Comparison of ENCODE assay signal across 1 cellular context in the genomic region with DNA sequence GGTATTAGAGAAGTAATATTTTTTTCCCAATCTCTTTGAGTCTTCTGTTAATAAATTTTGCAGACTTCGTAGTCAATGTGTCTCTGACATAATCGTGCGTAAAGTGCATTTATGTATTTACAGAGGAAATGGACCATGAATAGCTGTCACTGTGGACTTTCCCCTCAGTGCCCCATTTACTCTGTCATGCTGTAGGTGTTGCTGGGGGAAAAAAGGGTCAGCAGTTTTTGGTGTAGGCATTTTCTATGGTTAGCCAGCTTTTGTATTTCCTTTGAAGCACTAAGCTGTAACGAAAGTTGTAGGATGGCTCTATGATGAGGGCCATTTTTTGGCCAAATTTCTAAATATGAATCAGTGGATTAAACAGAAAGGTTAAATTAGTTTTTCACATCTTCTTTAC.
TF ChIP-seq lines count a peak whose summit lies in the region.

No MANE protein-coding gene starts in this region.

TF ChIP-seq in HepG2, 621 proteins besides CTCF, POLR2A, EP300 and RAD21 (continued from another document):
- TF ChIP-seq, protein P1, sequence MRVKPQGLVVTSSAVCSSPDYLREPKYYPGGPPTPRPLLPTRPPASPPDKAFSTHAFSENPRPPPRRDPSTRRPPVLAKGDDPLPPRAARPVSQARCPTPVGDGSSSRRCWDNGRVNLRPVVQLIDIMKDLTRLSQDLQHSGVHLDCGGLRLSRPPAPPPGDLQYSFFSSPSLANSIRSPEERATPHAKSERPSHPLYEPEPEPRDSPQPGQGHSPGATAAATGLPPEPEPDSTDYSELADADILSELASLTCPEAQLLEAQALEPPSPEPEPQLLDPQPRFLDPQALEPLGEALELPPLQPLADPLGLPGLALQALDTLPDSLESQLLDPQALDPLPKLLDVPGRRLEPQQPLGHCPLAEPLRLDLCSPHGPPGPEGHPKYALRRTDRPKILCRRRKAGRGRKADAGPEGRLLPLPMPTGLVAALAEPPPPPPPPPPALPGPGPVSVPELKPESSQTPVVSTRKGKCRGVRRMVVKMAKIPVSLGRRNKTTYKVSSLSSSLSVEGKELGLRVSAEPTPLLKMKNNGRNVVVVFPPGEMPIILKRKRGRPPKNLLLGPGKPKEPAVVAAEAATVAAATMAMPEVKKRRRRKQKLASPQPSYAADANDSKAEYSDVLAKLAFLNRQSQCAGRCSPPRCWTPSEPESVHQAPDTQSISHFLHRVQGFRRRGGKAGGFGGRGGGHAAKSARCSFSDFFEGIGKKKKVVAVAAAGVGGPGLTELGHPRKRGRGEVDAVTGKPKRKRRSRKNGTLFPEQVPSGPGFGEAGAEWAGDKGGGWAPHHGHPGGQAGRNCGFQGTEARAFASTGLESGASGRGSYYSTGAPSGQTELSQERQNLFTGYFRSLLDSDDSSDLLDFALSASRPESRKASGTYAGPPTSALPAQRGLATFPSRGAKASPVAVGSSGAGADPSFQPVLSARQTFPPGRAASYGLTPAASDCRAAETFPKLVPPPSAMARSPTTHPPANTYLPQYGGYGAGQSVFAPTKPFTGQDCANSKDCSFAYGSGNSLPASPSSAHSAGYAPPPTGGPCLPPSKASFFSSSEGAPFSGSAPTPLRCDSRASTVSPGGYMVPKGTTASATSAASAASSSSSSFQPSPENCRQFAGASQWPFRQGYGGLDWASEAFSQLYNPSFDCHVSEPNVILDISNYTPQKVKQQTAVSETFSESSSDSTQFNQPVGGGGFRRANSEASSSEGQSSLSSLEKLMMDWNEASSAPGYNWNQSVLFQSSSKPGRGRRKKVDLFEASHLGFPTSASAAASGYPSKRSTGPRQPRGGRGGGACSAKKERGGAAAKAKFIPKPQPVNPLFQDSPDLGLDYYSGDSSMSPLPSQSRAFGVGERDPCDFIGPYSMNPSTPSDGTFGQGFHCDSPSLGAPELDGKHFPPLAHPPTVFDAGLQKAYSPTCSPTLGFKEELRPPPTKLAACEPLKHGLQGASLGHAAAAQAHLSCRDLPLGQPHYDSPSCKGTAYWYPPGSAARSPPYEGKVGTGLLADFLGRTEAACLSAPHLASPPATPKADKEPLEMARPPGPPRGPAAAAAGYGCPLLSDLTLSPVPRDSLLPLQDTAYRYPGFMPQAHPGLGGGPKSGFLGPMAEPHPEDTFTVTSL (CRISPR knock-in tag; IDR thresholded peaks at IDR 0.05; ENCODE audit: borderline replicate concordance): peak; percentile 35; the same call in 1 of the 2 replicates
- TF ChIP-seq RARA (CRISPR knock-in tag; IDR thresholded peaks at IDR 0.05): peak; percentile 42; the same call in 1 of the 2 replicates
- TF ChIP-seq, protein P2, sequence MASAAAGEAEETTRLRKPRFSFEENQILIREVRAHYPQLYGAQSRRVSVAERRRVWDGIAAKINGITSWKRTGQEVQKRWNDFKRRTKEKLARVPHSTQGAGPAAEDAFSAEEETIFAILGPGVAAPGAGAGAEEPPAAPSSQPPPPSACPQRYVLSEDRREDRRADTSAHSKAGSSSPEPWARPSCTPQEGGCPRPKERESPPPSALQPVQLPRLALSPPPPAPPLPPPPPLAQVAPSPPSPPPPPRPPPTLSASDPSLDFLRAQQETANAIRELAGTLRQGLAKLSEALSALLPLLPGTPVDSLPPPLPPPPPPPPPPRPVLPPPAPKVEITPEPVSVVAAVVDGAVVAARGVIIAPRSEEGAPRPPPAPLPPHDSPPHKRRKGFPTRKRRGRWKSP (CRISPR knock-in tag; IDR thresholded peaks at IDR 0.05): no peak
- TF ChIP-seq, protein P3, sequence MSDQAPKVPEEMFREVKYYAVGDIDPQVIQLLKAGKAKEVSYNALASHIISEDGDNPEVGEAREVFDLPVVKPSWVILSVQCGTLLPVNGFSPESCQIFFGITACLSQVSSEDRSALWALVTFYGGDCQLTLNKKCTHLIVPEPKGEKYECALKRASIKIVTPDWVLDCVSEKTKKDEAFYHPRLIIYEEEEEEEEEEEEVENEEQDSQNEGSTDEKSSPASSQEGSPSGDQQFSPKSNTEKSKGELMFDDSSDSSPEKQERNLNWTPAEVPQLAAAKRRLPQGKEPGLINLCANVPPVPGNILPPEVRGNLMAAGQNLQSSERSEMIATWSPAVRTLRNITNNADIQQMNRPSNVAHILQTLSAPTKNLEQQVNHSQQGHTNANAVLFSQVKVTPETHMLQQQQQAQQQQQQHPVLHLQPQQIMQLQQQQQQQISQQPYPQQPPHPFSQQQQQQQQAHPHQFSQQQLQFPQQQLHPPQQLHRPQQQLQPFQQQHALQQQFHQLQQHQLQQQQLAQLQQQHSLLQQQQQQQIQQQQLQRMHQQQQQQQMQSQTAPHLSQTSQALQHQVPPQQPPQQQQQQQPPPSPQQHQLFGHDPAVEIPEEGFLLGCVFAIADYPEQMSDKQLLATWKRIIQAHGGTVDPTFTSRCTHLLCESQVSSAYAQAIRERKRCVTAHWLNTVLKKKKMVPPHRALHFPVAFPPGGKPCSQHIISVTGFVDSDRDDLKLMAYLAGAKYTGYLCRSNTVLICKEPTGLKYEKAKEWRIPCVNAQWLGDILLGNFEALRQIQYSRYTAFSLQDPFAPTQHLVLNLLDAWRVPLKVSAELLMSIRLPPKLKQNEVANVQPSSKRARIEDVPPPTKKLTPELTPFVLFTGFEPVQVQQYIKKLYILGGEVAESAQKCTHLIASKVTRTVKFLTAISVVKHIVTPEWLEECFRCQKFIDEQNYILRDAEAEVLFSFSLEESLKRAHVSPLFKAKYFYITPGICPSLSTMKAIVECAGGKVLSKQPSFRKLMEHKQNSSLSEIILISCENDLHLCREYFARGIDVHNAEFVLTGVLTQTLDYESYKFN (CRISPR knock-in tag; conservative IDR thresholded peaks at IDR 0.05): peak; percentile 33
- TF ChIP-seq NPAS2 (CRISPR knock-in tag; IDR thresholded peaks at IDR 0.05; ENCODE audit: borderline replicate concordance): no peak
- no peak for TF ChIP-seq KLF11 (CRISPR knock-in tag; IDR thresholded peaks at IDR 0.05)
